20 cellular contexts compared by ENCODE assay signal in genomic region chr1:244822878-244823277, GRCh38. TPM values are rescaled to one million over a fixed set of nuclear protein-coding genes. Genes with fewer than 3 reads are reported as not detected.
DNase-seq lines count a peak whose midpoint lies in the region; ATAC-seq, FAIRE-seq and TF ChIP-seq lines count a peak whose summit lies in the region.
"Had no signal": no experiment of that assay in that cellular context is flagged by ENCODE, and none has a peak within 500 bp of the region (broad histone marks: within the 10 kb centered on the region; RNA-seq: fewer than 3 reads in every experiment).

No MANE protein-coding gene starts in this region.

- no peak overlapping the region for H2BK120ac ChIP-seq in H1 (replicated peaks; ENCODE audit: low read depth, low read length)

- H3K4me3 ChIP-seq in HepG2 (replicated peaks in 1 of 3; ENCODE audit: insufficient read depth in 1 of 3, low read depth in 2 of 3, low read length in 3 of 3) (no peak overlapping the region), right lobe of liver (no peak overlapping the region), H1 (ENCODE audit: extremely low read depth in 1 of 4, insufficient read depth in 2 of 4, low read depth in 3 of 4, low read length in 4 of 4) (no peak overlapping the region)
- H3K4me3 ChIP-seq: BLaER1, GM12878 had no signal

- H3K36me3 ChIP-seq in HepG2 (replicated peaks in 1 of 2; ENCODE audit: control insufficient read depth in 1 of 2, insufficient read depth in 2 of 2, low read length in 2 of 2) (no peaks in the 10 kb centered on the region), right lobe of liver (no peaks in the 10 kb centered on the region), H1 (ENCODE audit: control insufficient read depth in 2 of 4, insufficient read depth in 4 of 4, low read length in 3 of 4) (no peaks in the 10 kb centered on the region)
- H3K36me3 ChIP-seq: BLaER1 had no signal

- H3K18ac ChIP-seq in H1 (ENCODE audit: extremely low read depth, low read length): no peak overlapping the region

- in situ Hi-C loops in HepG2 (cut with HindIII; ENCODE audit: extremely low pct_ligation_motif_present, low pct_unique_long_range_greater_than_20kb): no loop called here

- H3K23ac ChIP-seq in H1 (ENCODE audit: insufficient read length): no peak overlapping the region

- H3K4me1 ChIP-seq in HepG2 (ENCODE audit: insufficient read depth, low read length) (peaks cover 6% of the 10 kb centered on the region), right lobe of liver (no peaks in the 10 kb centered on the region), H1 (replicated peaks in 1 of 4; ENCODE audit: control insufficient read depth in 3 of 4, insufficient read depth in 4 of 4, low read length in 3 of 4) (peaks cover 0 to 5% (median 2%) of the 10 kb centered on the region in 4 experiments; a peak in 2 of 7 replicates)
- H3K4me1 ChIP-seq: BLaER1 had no signal

- TF ChIP-seq RAD21 in HepG2 (CRISPR knock-in tag; IDR thresholded peaks at IDR 0.05) (no peak), Ishikawa (IDR thresholded peaks at IDR 0.05; ENCODE audit: low read depth) (no peak), H1 (IDR thresholded peaks at IDR 0.05 in 1 of 2, conservative IDR thresholded peaks at IDR 0.05 in 1 of 2; ENCODE audit: low read depth in 2 of 2, low read length in 2 of 2) (no peak)

- H3K27ac ChIP-seq in HepG2 (ENCODE audit: extremely low read length, insufficient read depth, low read length) (no peak overlapping the region), right lobe of liver (no peak overlapping the region), H1 (ENCODE audit: low read depth, low read length) (no peak overlapping the region)
- H3K27ac ChIP-seq: BLaER1, C4-2B had no signal

- no peak overlapping the region for H2BK15ac ChIP-seq in H1 (ENCODE audit: low read length)

- TF ChIP-seq POLR2A in HepG2 (IDR thresholded peaks at IDR 0.05; ENCODE audit: insufficient read depth in 1 of 2, low read depth in 2 of 2, low read length in 2 of 2): no peak
- no peak for TF ChIP-seq POLR2A in right lobe of liver (IDR thresholded peaks at IDR 0.05)
- TF ChIP-seq POLR2A in H1 (IDR thresholded peaks at IDR 0.05; ENCODE audit: control extremely low read depth in 1 of 2, low read depth in 2 of 2, low read length in 2 of 2): no peak

- intact Hi-C loops in HepG2 (cut with micrococcal nuclease; ENCODE audit: unreplicated experiment) (no loop called here), right lobe of liver (cut with DNase I) (no loop called here)

- no peak overlapping the region for H4K8ac ChIP-seq in H1 (ENCODE audit: extremely low read depth, insufficient read depth, low read length)

- no peak for TF ChIP-seq EP300 in HepG2 (IDR thresholded peaks at IDR 0.05; ENCODE audit: low read depth in 2 of 2, low read length in 2 of 2)
- no peak for TF ChIP-seq EP300 in HepG2 (CRISPR knock-in tag; IDR thresholded peaks at IDR 0.05; ENCODE audit: borderline replicate concordance)
- TF ChIP-seq EP300 in Ishikawa (IDR thresholded peaks at IDR 0.05; ENCODE audit: borderline replicate concordance): no peak
- no peak for TF ChIP-seq EP300 in H1 (IDR thresholded peaks at IDR 0.05; ENCODE audit: borderline replicate concordance in 1 of 2, low read depth in 2 of 2, low read length in 2 of 2)

- POLR2A ChIA-PET in HepG2 (lab: Yijun Ruan, JAX): no interaction called here
- POLR2A ChIA-PET in H1 (lab: Charles Lee; ENCODE audit: partially characterized antibody): interaction anchor here (1.5 to 2.5 kb wide), 3 partner anchors 10 to 42 kb away, joined by 5 to 7 read pairs (median 6); partner anchors contain the start of gene HNRNPU

- H4K5ac ChIP-seq in H1 (ENCODE audit: insufficient read length, low read depth, low read length): no peak overlapping the region

- DNase-seq in HepG2 (ENCODE audit: low spot score) (no peak), right lobe of liver (no peak), H1 (ENCODE audit: low read depth in 1 of 2, low spot score in 2 of 2) (no peak), AG08395 (ENCODE audit: low spot score) (no peak), iPS-NIHi7 (ENCODE audit: extremely low spot score) (no peak)
- DNase-seq: 8988T; Caco-2; CD4-positive, CD25-positive, alpha-beta regulatory T cell; CD8-positive, alpha-beta T cell; DMS153; EL; GDM1; GOT3; H7; HCEC 1CT had no signal

- H3K23me2 ChIP-seq in H1 (ENCODE audit: low read depth, low read length): no peaks in the 10 kb centered on the region

- no TSS peak for BruUV-seq in HepG2 (replicated peaks; lab: Mats Ljungman, UMichigan)

- H3K79me2 ChIP-seq in HepG2 (ENCODE audit: insufficient read depth, low read length) (no peaks in the 10 kb centered on the region), H1 (ENCODE audit: control insufficient read depth in 1 of 2, insufficient read depth in 2 of 2, low read length in 2 of 2) (peaks cover 0 to 37% of the 10 kb centered on the region in 2 experiments; a peak in 2 of 4 replicates)

- no peak overlapping the region for H2BK5ac ChIP-seq in H1 (ENCODE audit: low read depth, low read length)

- no peak overlapping the region for H4K91ac ChIP-seq in H1 (replicated peaks; ENCODE audit: insufficient read length, low read length)

- H3K9ac ChIP-seq in HepG2 (ENCODE audit: insufficient read depth, low read depth, low read length): no peak overlapping the region
- H3K9ac ChIP-seq in H1 (replicated peaks in 1 of 4; ENCODE audit: extremely low read depth in 1 of 4, low read depth in 3 of 4, low read length in 3 of 4): no peak overlapping the region
- H3K9ac ChIP-seq: BLaER1 had no signal

- no peak overlapping the region for H3K56ac ChIP-seq in H1 (replicated peaks; ENCODE audit: insufficient read length, low read depth, low read length)

- no peak overlapping the region for H3K4ac ChIP-seq in H1 (replicated peaks; ENCODE audit: insufficient read length, low read depth, low read length)

- no peak for FAIRE-seq in HepG2 (lab: Jason Lieb, UNC)
- no peak for FAIRE-seq in H1 (lab: Jason Lieb, UNC)
- FAIRE-seq: GM12878 had no signal

- H3K27me3 ChIP-seq in HepG2 (ENCODE audit: control insufficient read depth in 1 of 2, insufficient read depth in 2 of 2, low read length in 2 of 2): no peaks in the 10 kb centered on the region
- no peaks in the 10 kb centered on the region for H3K27me3 ChIP-seq in right lobe of liver
- no peaks in the 10 kb centered on the region for H3K27me3 ChIP-seq in H1 (replicated peaks in 1 of 4; ENCODE audit: control insufficient read depth in 3 of 4, extremely low read depth in 1 of 4, insufficient read depth in 3 of 4, low read length in 3 of 4)
- H3K27me3 ChIP-seq: BLaER1 had no signal

- no peak for TF ChIP-seq CTCF in HepG2 (CRISPR knock-in tag; IDR thresholded peaks at IDR 0.05)
- TF ChIP-seq CTCF in right lobe of liver (IDR thresholded peaks at IDR 0.05): no peak
- TF ChIP-seq CTCF in H1 (IDR thresholded peaks at IDR 0.05; ENCODE audit: control extremely low read depth in 1 of 3, insufficient read depth in 1 of 3, low read depth in 1 of 3, low read length in 3 of 3): no peak

- CTCF ChIA-PET in HepG2 (lab: Yijun Ruan, JAX; ENCODE audit: low intra/inter-chr PET ratio, low total read pairs) (no interaction called here), H1 (lab: Charles Lee; ENCODE audit: partially characterized antibody) (interaction anchor here (6.0 kb wide), 1 partner anchor 20 kb away, joined by 22 read pairs; no protein-coding TSS in a partner anchor)

- H4K20me1 ChIP-seq in HepG2 (ENCODE audit: insufficient read depth, low read length): no peaks in the 10 kb centered on the region
- peaks cover 0 to 1% of the 10 kb centered on the region in 2 experiments for H4K20me1 ChIP-seq in H1 (replicated peaks in 1 of 2; ENCODE audit: control insufficient read depth in 1 of 2, insufficient read depth in 2 of 2, low read length in 2 of 2)
- H4K20me1 ChIP-seq: BLaER1 had no signal

- WGBS in HepG2 (ENCODE audit: low lambda C conversion rate): 98% methylated on average over 11 of the region's 11 CpGs
- 77% methylated on average over 8 of the region's 11 CpGs for WGBS in right lobe of liver (ENCODE audit: insufficient coverage, low coverage, low lambda C conversion rate, missing lambda C conversion rate)
- 85% methylated on average over 11 of the region's 11 CpGs; no CpG with 5 or more reads in 1 of the 2 experiments for WGBS in H1 (ENCODE audit: extremely low coverage in 1 of 2, insufficient coverage in 1 of 2, insufficient read length in 1 of 2, insufficient replicate concordance in 2 of 2, low coverage in 1 of 2, low lambda C conversion rate in 2 of 2, missing lambda C conversion rate in 1 of 2), 2 experiments

- ATAC-seq in HepG2 (no peak), right lobe of liver (no peak), GM18867 (IDR thresholded peaks at IDR 0.05; ENCODE audit: unreplicated experiment) (no peak)
- ATAC-seq: CD8-positive, alpha-beta T cell; GM12878 had no signal

- H3K4me2 ChIP-seq in HepG2 (ENCODE audit: low read depth, low read length) (no peak overlapping the region), H1 (ENCODE audit: insufficient read depth in 1 of 2, low read depth in 2 of 2, low read length in 2 of 2) (no peak overlapping the region)
- H3K4me2 ChIP-seq: BLaER1 had no signal

- H2AFZ ChIP-seq in HepG2 (ENCODE audit: low read length) (no peak overlapping the region), H1 (ENCODE audit: low read length) (no peak overlapping the region)

- H3K79me1 ChIP-seq in H1 (ENCODE audit: low read depth, low read length): no peaks in the 10 kb centered on the region

- H3K9me3 ChIP-seq in HepG2 (ENCODE audit: low read length): no peaks in the 10 kb centered on the region
- H3K9me3 ChIP-seq in right lobe of liver: no peaks in the 10 kb centered on the region
- no peaks in the 10 kb centered on the region; a peak in 1 of 4 replicates for H3K9me3 ChIP-seq in H1 (ENCODE audit: insufficient read depth in 2 of 2, low read depth in 1 of 2, low read length in 1 of 2)
- H3K9me3 ChIP-seq: BLaER1, Caco-2 had no signal

- H3K14ac ChIP-seq in H1 (ENCODE audit: insufficient read length): no peak overlapping the region

- no peak overlapping the region for H2BK12ac ChIP-seq in H1 (ENCODE audit: low read depth, low read length)

- H2BK20ac ChIP-seq in H1 (ENCODE audit: low read length): no peak overlapping the region

- no peak overlapping the region for H2AK5ac ChIP-seq in H1 (ENCODE audit: low read depth, low read length)

RNA-seq across cellular contexts. Expression of gene COX20, which starts 12.6 kb away (rescaled TPM):
- 95.8 and 110 TPM in 2 replicates for total RNA-seq in HepG2 (2016; rRNA removed; fragmentation: Illumina TruSeq; extraction: Trizol)
- total RNA-seq in HepG2 (2016; cell fraction: cytosol; rRNA removed; fragmentation: Illumina TruSeq; extraction: Trizol; ENCODE audit: low read depth): 122 and 124 TPM in 2 replicates
- 90.4 and 108 TPM in 2 replicates for total RNA-seq in HepG2 (2016; cell fraction: insoluble cytoplasmic fraction; rRNA removed; fragmentation: Illumina TruSeq; extraction: Trizol)
- 155 and 158 TPM in 2 replicates for total RNA-seq in HepG2 (2016; cell fraction: membrane; rRNA removed; fragmentation: Illumina TruSeq; extraction: Trizol)
- 33.7 and 46.6 TPM in 2 replicates for total RNA-seq in HepG2 (2016; cell fraction: nucleus; rRNA removed; fragmentation: Illumina TruSeq; extraction: Trizol)
- polyA plus RNA-seq in HepG2 (2011; rRNA removed): 24.3 and 34.4 TPM in 2 replicates
- polyA plus RNA-seq in HepG2 (2011; cell fraction: cytosol; rRNA removed): 18.9 and 30.5 TPM in 2 replicates
- 16.5 and 23.4 TPM in 2 replicates for polyA plus RNA-seq in HepG2 (2011; cell fraction: nucleus; rRNA removed)
- 51.2 and 83.5 TPM in 2 replicates for polyA plus RNA-seq in HepG2 (2012)
- 262 and 273 TPM in 2 replicates for polyA plus RNA-seq in HepG2 (2016; cell fraction: cytosol; fragmentation: Illumina TruSeq; extraction: Trizol; ENCODE audit: low read depth)
- polyA plus RNA-seq in HepG2 (2016; cell fraction: insoluble cytoplasmic fraction; fragmentation: Illumina TruSeq; extraction: Trizol; ENCODE audit: low read depth): 173 and 179 TPM in 2 replicates
- polyA plus RNA-seq in HepG2 (2016; cell fraction: membrane; fragmentation: Illumina TruSeq; extraction: Trizol; ENCODE audit: low read depth): 249 and 251 TPM in 2 replicates
- polyA plus RNA-seq in HepG2 (2016; cell fraction: nucleus; fragmentation: Illumina TruSeq; extraction: Trizol; ENCODE audit: insufficient read depth, low read depth): 103 and 109 TPM in 2 replicates
- polyA minus RNA-seq in HepG2 (2011; rRNA and poly(A)+ RNA removed; ENCODE audit: low replicate concordance): 5.2 and 10.0 TPM in 2 replicates
- 8.2 and 13.3 TPM in 2 replicates for polyA minus RNA-seq in HepG2 (2011; cell fraction: cytosol; rRNA and poly(A)+ RNA removed)
- polyA minus RNA-seq in HepG2 (2011; cell fraction: nucleus; rRNA and poly(A)+ RNA removed): 49.2 and 55.6 TPM in 2 replicates
- 10 to 100 TPM; 16.8 to 28.5 (median 19.6) TPM for total RNA-seq in right lobe of liver
- total RNA-seq in H1 (2021; fragmentation: NEBNext Ultra II Directional; extraction: Animal tissue kit (Norgen Biotek cat#: 25700)): 28.8 and 33.6 TPM in 2 replicates
- 11.7 and 17.5 TPM in 2 replicates for polyA plus RNA-seq in H1 (2011; rRNA removed)
- 33.1 TPM for polyA plus RNA-seq in H1 (2011; cell fraction: cytosol; rRNA removed)
- polyA plus RNA-seq in H1 (2011; cell fraction: nucleus; rRNA removed): 6.2 TPM
- polyA plus RNA-seq in H1 (2012, experiment 1 of 2): 18.0 to 39.2 TPM (median 20.0 TPM) in 4 replicates
- polyA plus RNA-seq in H1 (2012, experiment 2 of 2): 6.5 TPM
- 42.7 TPM for polyA plus RNA-seq in H1 (2013, experiment 1 of 2)
- polyA plus RNA-seq in H1 (2013, experiment 2 of 2): 43.3 TPM
- 6.9 and 7.0 TPM in 2 replicates for polyA minus RNA-seq in H1 (2011; rRNA and poly(A)+ RNA removed)
- 4.6 TPM for polyA minus RNA-seq in H1 (2011; cell fraction: cytosol; rRNA and poly(A)+ RNA removed)
- polyA minus RNA-seq in H1 (2011; cell fraction: nucleus; rRNA and poly(A)+ RNA removed): 26.7 TPM

RNA-seq across cellular contexts. Expression of gene HNRNPU, which starts 41.5 kb away (rescaled TPM):
- total RNA-seq in HepG2 (2016; rRNA removed; fragmentation: Illumina TruSeq; extraction: Trizol) (508 and 657 TPM in 2 replicates), right lobe of liver (100 to 1,000 TPM in 5 of 6 experiments, 10 to 100 TPM in 1; 73.3 to 183 (median 121) TPM)
- 36.7 and 41.2 TPM in 2 replicates for total RNA-seq in HepG2 (2016; cell fraction: cytosol; rRNA removed; fragmentation: Illumina TruSeq; extraction: Trizol; ENCODE audit: low read depth)
- total RNA-seq in HepG2 (2016; cell fraction: insoluble cytoplasmic fraction; rRNA removed; fragmentation: Illumina TruSeq; extraction: Trizol): 513 and 625 TPM in 2 replicates
- total RNA-seq in HepG2 (2016; cell fraction: membrane; rRNA removed; fragmentation: Illumina TruSeq; extraction: Trizol): 92.2 and 116 TPM in 2 replicates
- total RNA-seq in HepG2 (2016; cell fraction: nucleus; rRNA removed; fragmentation: Illumina TruSeq; extraction: Trizol): 356 and 374 TPM in 2 replicates
- polyA plus RNA-seq in HepG2 (2011; rRNA removed) (87.9 and 101 TPM in 2 replicates), H1 (2011; rRNA removed) (87.3 and 95.6 TPM in 2 replicates)
- polyA plus RNA-seq in HepG2 (2011; cell fraction: cytosol; rRNA removed): 51.0 and 69.9 TPM in 2 replicates
- polyA plus RNA-seq in HepG2 (2011; cell fraction: nucleus; rRNA removed): 74.8 and 100.0 TPM in 2 replicates
- 171 and 263 TPM in 2 replicates for polyA plus RNA-seq in HepG2 (2012)
- polyA plus RNA-seq in HepG2 (2016; cell fraction: cytosol; fragmentation: Illumina TruSeq; extraction: Trizol; ENCODE audit: low read depth): 19.0 and 23.4 TPM in 2 replicates
- polyA plus RNA-seq in HepG2 (2016; cell fraction: insoluble cytoplasmic fraction; fragmentation: Illumina TruSeq; extraction: Trizol; ENCODE audit: low read depth): 629 and 634 TPM in 2 replicates
- polyA plus RNA-seq in HepG2 (2016; cell fraction: membrane; fragmentation: Illumina TruSeq; extraction: Trizol; ENCODE audit: low read depth): 53.4 and 62.4 TPM in 2 replicates
- 455 and 473 TPM in 2 replicates for polyA plus RNA-seq in HepG2 (2016; cell fraction: nucleus; fragmentation: Illumina TruSeq; extraction: Trizol; ENCODE audit: insufficient read depth, low read depth)
- polyA minus RNA-seq in HepG2 (2011; rRNA and poly(A)+ RNA removed; ENCODE audit: low replicate concordance): 81.5 and 284 TPM in 2 replicates
- polyA minus RNA-seq in HepG2 (2011; cell fraction: cytosol; rRNA and poly(A)+ RNA removed): 160 and 172 TPM in 2 replicates
- 231 and 261 TPM in 2 replicates for polyA minus RNA-seq in HepG2 (2011; cell fraction: nucleus; rRNA and poly(A)+ RNA removed)
- total RNA-seq in H1 (2021; fragmentation: NEBNext Ultra II Directional; extraction: Animal tissue kit (Norgen Biotek cat#: 25700)): 606 and 614 TPM in 2 replicates
- 240 TPM for polyA plus RNA-seq in H1 (2011; cell fraction: cytosol; rRNA removed)
- polyA plus RNA-seq in H1 (2011; cell fraction: nucleus; rRNA removed): 179 TPM
- 452 to 699 TPM (median 531 TPM) in 4 replicates for polyA plus RNA-seq in H1 (2012, experiment 1 of 2)
- 85.9 TPM for polyA plus RNA-seq in H1 (2012, experiment 2 of 2)
- polyA plus RNA-seq in H1 (2013, experiment 1 of 2): 352 TPM
- polyA plus RNA-seq in H1 (2013, experiment 2 of 2): 353 TPM
- polyA minus RNA-seq in H1 (2011; rRNA and poly(A)+ RNA removed): 235 and 263 TPM in 2 replicates
- 285 TPM for polyA minus RNA-seq in H1 (2011; cell fraction: cytosol; rRNA and poly(A)+ RNA removed)
- 272 TPM for polyA minus RNA-seq in H1 (2011; cell fraction: nucleus; rRNA and poly(A)+ RNA removed)

Comparison
In these comparisons a context has a peak if more than half of its experiments do, and no peak if none do; other contexts are left out.
1. Of the 41 proteins assayed by ChIP-seq in both HepG2 and H1: peak only in HepG2: none; only in H1: none; in both: CEBPB; in neither: 40.